Comparison of ENCODE assay signal across 8 cellular contexts in genomic region chr22:19659805-19660345, GRCh38. TPM values are rescaled to one million over a fixed set of nuclear protein-coding genes. Genes with fewer than 3 reads are reported as not detected.
"Had no signal": no experiment of that assay in that cellular context is flagged by ENCODE, and none has a peak within 500 bp of the region (broad histone marks: within the 10 kb centered on the region; RNA-seq: fewer than 3 reads in every experiment).

No MANE protein-coding gene starts in this region.

- H3K4me3 Mint-ChIP-seq: GM23338, H9, IgD-negative memory B cell had no signal

- H2AFZ ChIP-seq: GM23338 had no signal

- FAIRE-seq: H1, H54, HepG2 had no signal

- H3K4me3 ChIP-seq: GM23338 had no signal

- H3K9me3 Mint-ChIP-seq: GM23338, H9, IgD-negative memory B cell had no signal

- DNase-seq: H9, HCEC 1CT had no signal

- H3K27ac ChIP-seq: HL-60 had no signal

- H3K36me3 Mint-ChIP-seq: IgD-negative memory B cell had no signal

- ATAC-seq: GM23338, HepG2 had no signal

- H3K4me2 ChIP-seq: GM23338 had no signal

- H3K27ac Mint-ChIP-seq: GM23338, H9, IgD-negative memory B cell had no signal

RNA-seq across cellular contexts. Expression of gene SEPTIN5, which starts 54.4 kb away (rescaled TPM):
- total RNA-seq: HepG2 had no signal
